9 cellular contexts compared by ENCODE assay signal in genomic region chr4:127622621-127622922, GRCh38. TPM values are rescaled to one million over a fixed set of nuclear protein-coding genes. Genes with fewer than 3 reads are reported as not detected.
DNase-seq lines count a peak whose midpoint lies in the region; ATAC-seq, FAIRE-seq and TF ChIP-seq lines count a peak whose summit lies in the region.
"Had no signal": no experiment of that assay in that cellular context is flagged by ENCODE, and none has a peak within 500 bp of the region (broad histone marks: within the 10 kb centered on the region; RNA-seq: fewer than 3 reads in every experiment).

No MANE protein-coding gene starts in this region.

- FAIRE-seq in A549 (lab: Jason Lieb, UNC), result no peak

- CTCF ChIA-PET in A549 (lab: Yijun Ruan, JAX), result interaction anchor here (1.0 to 3.3 kb wide), 12 partner anchors 9 to 117 kb away, joined by 3 to 14 read pairs (median 3); no protein-coding TSS in a partner anchor

- peaks cover 3% of the 10 kb centered on the region; the same call in 1 of the 3 replicates for H3K4me1 ChIP-seq in A549

- TF ChIP-seq CTCF in A549 (IDR thresholded peaks at IDR 0.05), result no peak
- no peak for TF ChIP-seq CTCF in HL-60 (IDR thresholded peaks at IDR 0.05; ENCODE audit: insufficient read depth, low read length)
- no peak for TF ChIP-seq CTCF in epithelial cell of esophagus (IDR thresholded peaks at IDR 0.05; ENCODE audit: insufficient read depth, low read depth, low read length, missing control alignments)
- no peak for TF ChIP-seq CTCF in nephron progenitor cell (IDR thresholded peaks at IDR 0.05)

- no peaks in the 10 kb centered on the region for H3K9me3 ChIP-seq in A549

- no peak for TF ChIP-seq EP300 in A549 (IDR thresholded peaks at IDR 0.05)

- no peak overlapping the region for H3K27ac Mint-ChIP-seq in nephron progenitor cell
- H3K27ac Mint-ChIP-seq: IgD-negative memory B cell had no signal

- WGBS in A549 (ENCODE audit: missing lambda C conversion rate), result 50% methylated on average over 6 of the region's 12 CpGs

- H3K4me3 ChIP-seq in A549, result peak overlapping the region; percentile 75
- H3K4me3 ChIP-seq in HL-60 (replicated peaks; ENCODE audit: insufficient read depth, low read length), result peak overlapping the region; percentile 25; the same call in 1 of the 2 replicates
- peak overlapping the region; percentile 69 for H3K4me3 ChIP-seq in epithelial cell of esophagus (ENCODE audit: low read length)

- H3K27me3 ChIP-seq in HL-60 (ENCODE audit: insufficient read depth, poor library complexity, severe bottlenecking), result peaks cover 5% of the 10 kb centered on the region

- H3K4me1 Mint-ChIP-seq in nephron progenitor cell, result peaks cover 14% of the 10 kb centered on the region

- peak overlapping the region; percentile 78 for H3K4me3 Mint-ChIP-seq in nephron progenitor cell

- no peaks in the 10 kb centered on the region for H3K9me3 Mint-ChIP-seq in nephron progenitor cell

- no peak for ATAC-seq in A549
- no peak for ATAC-seq in HG02763 (IDR thresholded peaks at IDR 0.05; ENCODE audit: unreplicated experiment)

- H3K27me3 Mint-ChIP-seq in nephron progenitor cell (ENCODE audit: low read depth, poor library complexity), result peaks cover 56% of the 10 kb centered on the region

- TF ChIP-seq RAD21 in A549 (conservative IDR thresholded peaks at IDR 0.05 in 1 of 2, IDR thresholded peaks at IDR 0.05 in 1 of 2), result no peak

- peak overlapping the region; percentile 90 for H3K4me2 ChIP-seq in A549

- DNase-seq in A549 (ENCODE audit: low read depth in 1 of 2, low spot score in 1 of 2) (peak in 1 of 2 experiments; percentile 69), HL-60 (ENCODE audit: low read depth in 1 of 2, low spot score in 1 of 2) (no peak), epithelial cell of esophagus (ENCODE audit: low read depth) (no peak), nephron progenitor cell (peak; percentile 77), activated gamma-delta T cell treated with Interleukin-2 at 50 U/mL for 16 hours (no peak), OCI-M2 (lab: John Stamatoyannopoulos, UW; ENCODE audit: unreplicated experiment) (no peak)
- no peak for DNase-seq in stimulated activated CD4-positive, alpha-beta T cell treated with anti-CD3 and anti-CD28 coated beads, Interleukin-2, amount 100 ng/mL, for 24 hours

- no peaks in the 10 kb centered on the region for H3K36me3 Mint-ChIP-seq in nephron progenitor cell (ENCODE audit: low read depth)
- H3K36me3 Mint-ChIP-seq: IgD-negative memory B cell had no signal

- H3K27ac ChIP-seq in A549, result no peak overlapping the region; a peak in 2 of 6 replicates
- no peak overlapping the region for H3K27ac ChIP-seq in HL-60 (replicated peaks)

- no peak for TF ChIP-seq POLR2A in A549 (IDR thresholded peaks at IDR 0.05; ENCODE audit: low read length)

- POLR2A ChIA-PET in A549 (lab: Yijun Ruan, JAX), result interaction anchor here (1.7 kb wide), 1 partner anchor 10 kb away, joined by 9 read pairs; the partner anchor contains the start of gene INTU

TF ChIP-seq in A549, 52 proteins besides CTCF, POLR2A, EP300 and RAD21:
- no peak for TF ChIP-seq RFX5 (IDR thresholded peaks at IDR 0.05)
- TF ChIP-seq, protein P1, sequence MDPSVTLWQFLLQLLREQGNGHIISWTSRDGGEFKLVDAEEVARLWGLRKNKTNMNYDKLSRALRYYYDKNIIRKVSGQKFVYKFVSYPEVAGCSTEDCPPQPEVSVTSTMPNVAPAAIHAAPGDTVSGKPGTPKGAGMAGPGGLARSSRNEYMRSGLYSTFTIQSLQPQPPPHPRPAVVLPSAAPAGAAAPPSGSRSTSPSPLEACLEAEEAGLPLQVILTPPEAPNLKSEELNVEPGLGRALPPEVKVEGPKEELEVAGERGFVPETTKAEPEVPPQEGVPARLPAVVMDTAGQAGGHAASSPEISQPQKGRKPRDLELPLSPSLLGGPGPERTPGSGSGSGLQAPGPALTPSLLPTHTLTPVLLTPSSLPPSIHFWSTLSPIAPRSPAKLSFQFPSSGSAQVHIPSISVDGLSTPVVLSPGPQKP (IDR thresholded peaks at IDR 0.05; ENCODE audit: low read depth, low read length), result no peak
- TF ChIP-seq ZC3H11A (IDR thresholded peaks at IDR 0.05), result no peak
- TF ChIP-seq, protein P2, sequence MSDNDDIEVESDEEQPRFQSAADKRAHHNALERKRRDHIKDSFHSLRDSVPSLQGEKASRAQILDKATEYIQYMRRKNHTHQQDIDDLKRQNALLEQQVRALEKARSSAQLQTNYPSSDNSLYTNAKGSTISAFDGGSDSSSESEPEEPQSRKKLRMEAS (IDR thresholded peaks at IDR 0.05), result no peak
- TF ChIP-seq, protein P3, sequence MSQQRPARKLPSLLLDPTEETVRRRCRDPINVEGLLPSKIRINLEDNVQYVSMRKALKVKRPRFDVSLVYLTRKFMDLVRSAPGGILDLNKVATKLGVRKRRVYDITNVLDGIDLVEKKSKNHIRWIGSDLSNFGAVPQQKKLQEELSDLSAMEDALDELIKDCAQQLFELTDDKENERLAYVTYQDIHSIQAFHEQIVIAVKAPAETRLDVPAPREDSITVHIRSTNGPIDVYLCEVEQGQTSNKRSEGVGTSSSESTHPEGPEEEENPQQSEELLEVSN (IDR thresholded peaks at IDR 0.05; ENCODE audit: borderline replicate concordance, low read depth), result no peak
- no peak for TF ChIP-seq BCL3 (IDR thresholded peaks at IDR 0.05)
- no peak for TF ChIP-seq REST (IDR thresholded peaks at IDR 0.05)
- TF ChIP-seq ZNF302 (CRISPR knock-in tag; IDR thresholded peaks at IDR 0.05), result no peak
- TF ChIP-seq CHD4 (IDR thresholded peaks at IDR 0.05; ENCODE audit: borderline replicate concordance), result no peak
- no peak for TF ChIP-seq HEYL (CRISPR knock-in tag; IDR thresholded peaks at IDR 0.05)
- no peak for TF ChIP-seq HOXB13 (CRISPR knock-in tag; IDR thresholded peaks at IDR 0.05; ENCODE audit: low read depth)
- no peak for TF ChIP-seq NFE2L2 (conservative IDR thresholded peaks at IDR 0.05; ENCODE audit: low read length)

RNA-seq across cellular contexts. Expression of gene INTU, which starts 10.2 kb away (rescaled TPM):
- 4.7 TPM in 2 replicates for polyA plus RNA-seq in A549 (2011; rRNA removed)
- 0.52 and 0.53 TPM in 2 replicates for polyA plus RNA-seq in A549 (2012; cell fraction: cytosol; rRNA removed)
- 1.2 and 2.0 TPM in 2 replicates for polyA plus RNA-seq in A549 (2012; cell fraction: nucleus; rRNA removed)
- polyA plus RNA-seq in A549 (2017; fragmentation: RNase III; extraction: RNeasy Plus Mini Kit Qiagen cat#74134 plus additional on column Dnase treatment), result 1.2 to 1.8 TPM (median 1.5 TPM) in 3 replicates
- 4.3 and 4.8 TPM in 2 replicates for polyA minus RNA-seq in A549 (2011; rRNA and poly(A)+ RNA removed)

Comparison
In these comparisons a context has a peak if more than half of its experiments do, and no peak if none do; other contexts are left out.
1. H3K4me3 ChIP-seq: peak in every context shown above with its lines; median percentile 75 in A549; 69 in epithelial cell of esophagus; 25 in HL-60.